27 cellular contexts compared by ENCODE assay signal in the genomic region with DNA sequence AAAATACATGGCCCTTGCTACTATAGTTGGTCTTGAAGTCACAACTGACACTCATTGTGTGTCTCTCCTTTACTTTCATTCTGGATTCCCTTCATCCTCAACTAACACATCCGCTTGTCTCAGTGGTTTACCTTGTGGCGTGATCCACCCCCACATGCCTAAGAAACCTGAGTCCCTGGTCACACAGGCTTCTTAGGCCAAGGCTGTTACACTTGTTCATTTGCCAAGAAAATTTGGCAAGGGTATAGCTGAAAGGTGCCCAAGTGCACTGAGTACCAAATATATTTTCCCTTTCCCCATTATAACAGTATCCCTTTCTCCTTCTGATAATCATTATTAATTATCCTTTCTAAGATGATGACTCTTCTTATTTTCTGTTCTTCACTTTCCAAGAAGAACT.
A peak's percentile ranks its signal among the peaks of the same experiment; 100 is the strongest.
DNase-seq lines count a peak whose midpoint lies in the region; ATAC-seq, FAIRE-seq and TF ChIP-seq lines count a peak whose summit lies in the region.
"Had no signal": no experiment of that assay in that cellular context is flagged by ENCODE, and none has a peak within 500 bp of the region (broad histone marks: within the 10 kb centered on the region; RNA-seq: fewer than 3 reads in every experiment).

No MANE protein-coding gene starts in this region.

- no peaks in the 10 kb centered on the region for H3K27me3 ChIP-seq in bronchial epithelial cell (ENCODE audit: control insufficient read depth, insufficient read depth, low read length)
- H3K27me3 ChIP-seq: BE2C had no signal

- FAIRE-seq in bronchial epithelial cell (lab: Jason Lieb, UNC), result no peak
- FAIRE-seq in urothelium cell line (lab: Jason Lieb, UNC), result no peak
- FAIRE-seq: G401.6, GM12878, GM19239 had no signal

- peak; percentile 27 for DNase-seq in DMS79 treated with DMSO at 0.1 percent for 48 hours (lab: John Stamatoyannopoulos, UW)
- no peak for DNase-seq in DMS79 (lab: John Stamatoyannopoulos, UW)
- peak; percentile 22 to 32 for DNase-seq in NCI-H446 (lab: John Stamatoyannopoulos, UW)
- peak; percentile 35 for DNase-seq in bronchial epithelial cell (ENCODE audit: low read depth)
- DNase-seq in urothelium cell line (ENCODE audit: low spot score), result peak; percentile 9
- no peak for DNase-seq in inferior parietal cortex (ENCODE audit: extremely low spot score)
- no peak for DNase-seq in GM13977 (ENCODE audit: low spot score)
- DNase-seq: 8988T; ACHN; BE2C; CD8-positive, alpha-beta memory T cell; DMS153; KG1; NCI-H1092; NCI-H1417 treated with DMSO at 0.1 percent for 48 hours; NCI-H187; NCI-H2227 treated with DMSO at 0.1 percent for 48 hours; NCI-H510A treated with DMSO at 0.1 percent for 48 hours; NK-92 treated with Interleukin-12 subunit alpha and Interleukin-12 subunit beta, amount 100 ng/mL, for 24 hours; PC-9; T-cell had no signal

- ATAC-seq in activated CD4-positive, CD25-positive, alpha-beta regulatory T cell treated with anti-CD3 and anti-CD28 coated beads, Interleukin-2, amount 50 U/mL, for 24 hours, result no peak
- ATAC-seq: GM12878, HCT116, Right ventricle myocardium inferior, T-cell had no signal

- no peak for TF ChIP-seq CTCF in bronchial epithelial cell (IDR thresholded peaks at IDR 0.05; ENCODE audit: insufficient read depth, low read length, severe bottlenecking)
- no peak for TF ChIP-seq CTCF in GM13977 (IDR thresholded peaks at IDR 0.05; ENCODE audit: extremely low read depth, insufficient read depth, missing control alignments)

- no peaks in the 10 kb centered on the region for H3K36me3 ChIP-seq in bronchial epithelial cell (ENCODE audit: control insufficient read depth, insufficient read depth, low read length)
- H3K36me3 ChIP-seq: BE2C had no signal

- no peak overlapping the region for H3K4me3 ChIP-seq in bronchial epithelial cell (ENCODE audit: low read depth, low read length)
- H3K4me3 ChIP-seq: GM12878, PC-9 had no signal

- in situ Hi-C loops in GM13977 (cut with MboI; ENCODE audit: low pct_unique_long_range_greater_than_20kb, low sequenced_read_pairs, unreplicated experiment), result no loop called here

Comparison
In these comparisons a context has a peak if more than half of its experiments do, and no peak if none do; other contexts are left out.
1. DNase-seq: peak in DMS79 treated with DMSO at 0.1 percent for 48 hours (single experiment), NCI-H446 (2 of 2), bronchial epithelial cell (single experiment) and urothelium cell line (single experiment); none in DMS79 (single experiment), inferior parietal cortex (single experiment) and GM13977 (single experiment).